ENCODE assay signal across 8 cellular contexts in genomic region chr6:131062245-131063027, GRCh38. TPM values are rescaled to one million over a fixed set of nuclear protein-coding genes. Genes with fewer than 3 reads are reported as not detected.
DNase-seq lines count a peak whose midpoint lies in the region; ATAC-seq, FAIRE-seq and TF ChIP-seq lines count a peak whose summit lies in the region.

No MANE protein-coding gene starts in this region.

- no peak for TF ChIP-seq EP300 in A549 (IDR thresholded peaks at IDR 0.05)
- no peak for TF ChIP-seq EP300 in esophagus muscularis mucosa (IDR thresholded peaks at IDR 0.05)

- no peaks in the 10 kb centered on the region for H3K27me3 Mint-ChIP-seq in naive B cell

- H3K27ac Mint-ChIP-seq in naive B cell = peak overlapping the region; percentile 81 to 94 (median 90)

- peaks cover 0 to 7% (median 1%) of the 10 kb centered on the region in 7 donors for H3K9me3 Mint-ChIP-seq in naive B cell

- CTCF ChIA-PET in A549 (lab: Yijun Ruan, JAX) = interaction anchor here (1.0 kb wide), 1 partner anchor 9 kb away, joined by 5 read pairs; no protein-coding TSS in a partner anchor

- H3K4me2 ChIP-seq in A549 = peak overlapping the region; percentile 93

- ATAC-seq in A549 (peak; percentile 25 to 33), GM18909 (IDR thresholded peaks at IDR 0.05; ENCODE audit: poor library complexity, unreplicated experiment) (peak; percentile 27), naive B cell (ENCODE audit: low read depth in 2 of 2) (peak; percentile 48 to 51)

- H3K9ac ChIP-seq in HUES6 (ENCODE audit: low read length) = peak overlapping the region; percentile 88

- H3K27ac ChIP-seq in A549 = peak overlapping the region; percentile 89 to 99
- peak overlapping the region; percentile 50; the same call in 1 of the 2 replicates for H3K27ac ChIP-seq in HUES6 (ENCODE audit: low read depth, low read length)
- peak overlapping the region; percentile 81 to 92 (median 86) for H3K27ac ChIP-seq in esophagus muscularis mucosa (replicated peaks in 1 of 4)
- peak overlapping the region; percentile 91 for H3K27ac ChIP-seq in vagina

- TF ChIP-seq CTCF in A549 (IDR thresholded peaks at IDR 0.05) = no peak
- no peak for TF ChIP-seq CTCF in esophagus muscularis mucosa (IDR thresholded peaks at IDR 0.05)
- no peak for TF ChIP-seq CTCF in vagina (IDR thresholded peaks at IDR 0.05)

- POLR2A ChIA-PET in A549 (lab: Yijun Ruan, JAX) = interaction anchor here (0.7 kb wide), 1 partner anchor 83 kb away, joined by 6 read pairs; no protein-coding TSS in a partner anchor

- no peak for TF ChIP-seq RAD21 in A549 (conservative IDR thresholded peaks at IDR 0.05 in 1 of 2, IDR thresholded peaks at IDR 0.05 in 1 of 2)

- no peak for TF ChIP-seq POLR2A in A549 (IDR thresholded peaks at IDR 0.05; ENCODE audit: low read length)
- no peak for TF ChIP-seq POLR2A in esophagus muscularis mucosa (IDR thresholded peaks at IDR 0.05; ENCODE audit: low read depth)
- TF ChIP-seq POLR2A in vagina (IDR thresholded peaks at IDR 0.05) = no peak

- intact Hi-C loops in esophagus muscularis mucosa (cut with DNase I) (loop anchor here (5.0 to 10.0 kb wide), 4 partner anchors 60 to 175 kb away; partner anchors contain the start of gene AKAP7), vagina (cut with DNase I) (loop anchor here (5.0 kb wide), 1 partner anchor 175 kb away; no protein-coding TSS in a partner anchor)

- WGBS in A549 (ENCODE audit: missing lambda C conversion rate) = 0% methylated on average over 9 of the region's 84 CpGs
- WGBS in esophagus muscularis mucosa = 0% methylated on average over 27 of the region's 84 CpGs

- peaks cover 22 to 37% (median 30%) of the 10 kb centered on the region in 3 donors for H3K4me1 Mint-ChIP-seq in naive B cell

- peak overlapping the region; percentile 97 for H3K4me3 ChIP-seq in A549
- peak overlapping the region; percentile 84 for H3K4me3 ChIP-seq in HUES6 (ENCODE audit: low read depth, low read length)
- peak overlapping the region; percentile 91 to 98 (median 98) for H3K4me3 ChIP-seq in esophagus muscularis mucosa
- peak overlapping the region; percentile 77 to 99 for H3K4me3 ChIP-seq in vagina

- H3K9me3 ChIP-seq in A549 (peaks cover 3% of the 10 kb centered on the region; the same call in 1 of the 3 replicates), HUES6 (ENCODE audit: control insufficient read depth, insufficient read depth, low read depth, low read length) (no peaks in the 10 kb centered on the region; the same call in 1 of the 2 replicates), esophagus muscularis mucosa (no peaks in the 10 kb centered on the region), vagina (no peaks in the 10 kb centered on the region)

- DNase-seq in A549 (ENCODE audit: low read depth in 1 of 2, low spot score in 1 of 2) (no peak), activated T-cell treated with anti-CD3 and anti-CD28 coated beads for 48 hours (ENCODE audit: low read depth) (peak; percentile 17), esophagus muscularis mucosa (ENCODE audit: extremely low spot score) (no peak), naive B cell (peak; percentile 30), vagina (ENCODE audit: extremely low spot score in 2 of 2) (no peak), H4 (ENCODE audit: low spot score) (no peak)

- H3K27me3 ChIP-seq in HUES6 (ENCODE audit: control insufficient read depth, insufficient read depth, low read length) (0 out of 2 replicates have a peak, but pooled peaks cover 4% of the 10 kb centered on the region), esophagus muscularis mucosa (no peaks in the 10 kb centered on the region), vagina (no peaks in the 10 kb centered on the region)

- FAIRE-seq in A549 (lab: Jason Lieb, UNC) = no peak

- peaks cover 27% of the 10 kb centered on the region for H3K4me1 ChIP-seq in A549
- peaks cover 30% of the 10 kb centered on the region for H3K4me1 ChIP-seq in HUES6 (ENCODE audit: control insufficient read depth, insufficient read depth, low read length)
- H3K4me1 ChIP-seq in esophagus muscularis mucosa = peaks cover 7 to 33% (median 22%) of the 10 kb centered on the region in 4 donors
- peaks cover 14% of the 10 kb centered on the region for H3K4me1 ChIP-seq in vagina

- H3K36me3 Mint-ChIP-seq in naive B cell = peaks cover 0 to 1% of the 10 kb centered on the region in 2 donors

- H3K4me3 Mint-ChIP-seq in naive B cell = peak overlapping the region; percentile 88 to 97 (median 92)

- H3K36me3 ChIP-seq in HUES6 (ENCODE audit: control insufficient read depth, insufficient read depth, low read length) (no peaks in the 10 kb centered on the region), esophagus muscularis mucosa (no peaks in the 10 kb centered on the region), vagina (no peaks in the 10 kb centered on the region)

TF ChIP-seq in A549, 52 proteins besides CTCF, POLR2A, EP300 and RAD21:
- TF ChIP-seq SREBF2 (IDR thresholded peaks at IDR 0.05) (no peak), ZNF302 (CRISPR knock-in tag; IDR thresholded peaks at IDR 0.05) (no peak), ESRRA (IDR thresholded peaks at IDR 0.05; ENCODE audit: borderline replicate concordance, low read length) (no peak)

RNA-seq across cellular contexts. Expression of gene EPB41L2, which starts 0.6 kb away (rescaled TPM):
- polyA plus RNA-seq in A549 (2011; rRNA removed) (33.9 and 42.9 TPM in 2 replicates), A549 (2017; fragmentation: RNase III; extraction: RNeasy Plus Mini Kit Qiagen cat#74134 plus additional on column Dnase treatment) (50.3 to 59.9 TPM (median 56.3 TPM) in 3 replicates), naive B cell (ENCODE audit: low read depth in 6 of 6) (10 to 100 TPM; 10.9 to 51.1 (median 34.0) TPM)
- 18.9 and 22.1 TPM in 2 replicates for polyA plus RNA-seq in A549 (2012; cell fraction: cytosol; rRNA removed)
- polyA plus RNA-seq in A549 (2012; cell fraction: nucleus; rRNA removed) = 23.5 and 43.7 TPM in 2 replicates
- 43.1 and 60.3 TPM in 2 replicates for polyA minus RNA-seq in A549 (2011; rRNA and poly(A)+ RNA removed)
- total RNA-seq in esophagus muscularis mucosa (10 to 100 TPM; 60.1 to 87.2 (median 67.4) TPM), vagina (96.7 TPM)
- 3.3 and 7.7 TPM in 2 replicates for total RNA-seq in H4 (2014; rRNA removed; shearing (Covaris generic))

Comparison
In these comparisons a context has a peak if more than half of its experiments do, and no peak if none do; other contexts are left out.
1. DNase-seq: peak in activated T-cell treated with anti-CD3 and anti-CD28 coated beads for 48 hours (single experiment) and naive B cell (single experiment); none in A549 (0 of 2), esophagus muscularis mucosa (single experiment), vagina (0 of 2) and H4 (single experiment).
2. Peak in every context shown above with its lines, with median percentiles within 50 percentile points of each other: ATAC-seq, H3K27ac ChIP-seq and H3K4me3 ChIP-seq.